In genomic region chr14:44347316-44347715, GRCh38 we compare ENCODE assay signal across 8 cellular contexts.
"Had no signal": no experiment of that assay in that cellular context is flagged by ENCODE, and none has a peak within 500 bp of the region (broad histone marks: within the 10 kb centered on the region; RNA-seq: fewer than 3 reads in every experiment).

No MANE protein-coding gene starts in this region.

- DNase-seq: IMR-90, KBM-7, KG1 had no signal

- H3K27me3 Mint-ChIP-seq: IgD-negative memory B cell had no signal

- H3K36me3 Mint-ChIP-seq: IgD-negative memory B cell had no signal

- ATAC-seq: HepG2 had no signal

- H3K9ac ChIP-seq: KMS-11 had no signal

- H3K4me2 ChIP-seq: KMS-11 had no signal

- H3K27ac ChIP-seq: HL-60, KMS-11 had no signal

- H3K4me3 Mint-ChIP-seq: IgD-negative memory B cell had no signal

- H3K27ac Mint-ChIP-seq: IgD-negative memory B cell had no signal

- FAIRE-seq: HepG2, HTR-8/SVneo had no signal

- H3K4me1 Mint-ChIP-seq: IgD-negative memory B cell had no signal
